8 cellular contexts compared by ENCODE assay signal in genomic region chr10:119207367-119207668, GRCh38. TPM values are rescaled to one million over a fixed set of nuclear protein-coding genes. Genes with fewer than 3 reads are reported as not detected.
DNase-seq lines count a peak whose midpoint lies in the region; ATAC-seq lines count a peak whose summit lies in the region.

GRK5 (plus strand) TSS chr10:119207571; CDS start chr10:119207918, 347 bp downstream.

- peaks cover 33 to 53% (median 43%) of the 10 kb centered on the region in 4 donors for H3K4me1 Mint-ChIP-seq in CD4-positive, alpha-beta memory T cell

- H3K27ac Mint-ChIP-seq in CD4-positive, alpha-beta memory T cell = peak within 1 kb of the TSS; percentile 96 to 99 (median 97)

- H3K27me3 Mint-ChIP-seq in CD4-positive, alpha-beta memory T cell = no peaks in the 10 kb centered on the region

- no peaks in the 10 kb centered on the region for H3K9me3 ChIP-seq in CD4-positive, alpha-beta memory T cell (ENCODE audit: control insufficient read depth in 1 of 2, low read length in 2 of 2)

- H3K4me3 Mint-ChIP-seq in CD4-positive, alpha-beta memory T cell = peak within 1 kb of the TSS; percentile 94 to 99 (median 96)

- H3K4me3 ChIP-seq in CD4-positive, alpha-beta memory T cell (ENCODE audit: low read length in 2 of 2) = peak within 1 kb of the TSS; percentile 37 to 84

- ATAC-seq in GM19467 (IDR thresholded peaks at IDR 0.05; ENCODE audit: unreplicated experiment) = peak; percentile 76

- intact Hi-C loops in CD4-positive, alpha-beta memory T cell (cut with micrococcal nuclease) = loop anchor here (1.0 to 10.0 kb wide), 7 partner anchors 29 to 667 kb away; partner anchors contain the start of genes EIF3A, MCMBP, PRDX3 and SFXN4

- peaks cover 52% of the 10 kb centered on the region for H3K4me1 ChIP-seq in CD4-positive, alpha-beta memory T cell (ENCODE audit: insufficient read depth, low read length)

- H3K9me3 Mint-ChIP-seq in CD4-positive, alpha-beta memory T cell = no peaks in the 10 kb centered on the region

- CTCF ChIA-PET in CD4-positive, alpha-beta memory T cell (lab: Charles Lee; ENCODE audit: partially characterized antibody) = interaction anchor here (0.6 to 6.8 kb wide), 18 partner anchors 8 to 336 kb away, joined by 3 to 139 read pairs (median 8); partner anchors contain the start of genes RGS10 and SFXN4
- CTCF ChIA-PET in activated CD8-positive, alpha-beta memory T cell treated with anti-CD3 and anti-CD28 coated beads for 36 hours (lab: Charles Lee) = interaction anchor here (1.0 to 4.0 kb wide), 17 partner anchors 9 to 332 kb away, joined by 3 to 21 read pairs (median 6); no protein-coding TSS in a partner anchor

- H3K27ac ChIP-seq in CD4-positive, alpha-beta memory T cell (ENCODE audit: low read depth, low read length) = peak within 1 kb of the TSS; percentile 84

- DNase-seq in CD4-positive, alpha-beta memory T cell = peak; percentile 98 to 99 (median 98)
- DNase-seq in HS-27A (ENCODE audit: low read depth) (peak; percentile 48), lung microvascular endothelial cell (ENCODE audit: low read depth in 2 of 2) (peak; percentile 98)
- peak; percentile 93 for DNase-seq in NK-92 treated with Interleukin-12 subunit alpha and Interleukin-12 subunit beta, amount 100 ng/mL, for 24 hours (lab: John Stamatoyannopoulos, UW)
- DNase-seq in effector CD8-positive, alpha-beta T cell (lab: John Stamatoyannopoulos, UW) = peak; percentile 94
- DNase-seq in stimulated activated CD4-positive, alpha-beta T cell treated with anti-CD3 and anti-CD28 coated beads, TNF-alpha, amount 100 ng/mL, for 48 hours (ENCODE audit: low read depth in 3 of 3) = peak; percentile 86 to 93 (median 88)

- no peaks in the 10 kb centered on the region for H3K27me3 ChIP-seq in CD4-positive, alpha-beta memory T cell (ENCODE audit: insufficient read depth, low read length)

- POLR2A ChIA-PET in CD4-positive, alpha-beta memory T cell (lab: Charles Lee; ENCODE audit: partially characterized antibody) = interaction anchor here (0.6 to 7.0 kb wide), 36 partner anchors 11 to 665 kb away, joined by 3 to 101 read pairs (median 5); partner anchors contain the start of genes BAG3, CACUL1, DENND10 and INPP5F
- POLR2A ChIA-PET in activated CD8-positive, alpha-beta memory T cell treated with anti-CD3 and anti-CD28 coated beads for 36 hours (lab: Charles Lee) = interaction anchor here (0.6 to 1.8 kb wide), 13 partner anchors 9 to 436 kb away, joined by 3 to 9 read pairs (median 4); partner anchors contain the start of genes EIF3A, PRDX3 and SFXN4

- peaks cover 0 to 17% of the 10 kb centered on the region in 2 donors for H3K36me3 Mint-ChIP-seq in CD4-positive, alpha-beta memory T cell

- H3K36me3 ChIP-seq in CD4-positive, alpha-beta memory T cell (ENCODE audit: insufficient read depth, low read length) = no peaks in the 10 kb centered on the region

RNA-seq across cellular contexts. Expression of gene GRK5, which starts in this region (rescaled TPM):
- 10 to 100 TPM; 26.7 to 27.9 TPM for total RNA-seq in CD4-positive, alpha-beta memory T cell
- polyA plus RNA-seq in CD4-positive, alpha-beta memory T cell = 10 to 100 TPM in 1 of 2 donors, 1 to 10 TPM in 1; 7.6 to 10.6 TPM
- 10 to 100 TPM; 11.4 to 13.3 TPM for total RNA-seq in activated CD8-positive, alpha-beta memory T cell treated with anti-CD3 and anti-CD28 coated beads for 36 hours
- total RNA-seq in lung microvascular endothelial cell = 27.2 and 33.7 TPM in 2 replicates

Comparison
In these comparisons a context has a peak if more than half of its experiments do, and no peak if none do; other contexts are left out.
1. Peak in every context shown above with its lines: DNase-seq, ATAC-seq, H3K4me3 ChIP-seq and H3K27ac ChIP-seq.
2. DNase-seq: peak in every context shown above with its lines; median percentile 98 in CD4-positive, alpha-beta memory T cell; 98 in lung microvascular endothelial cell; 94 in effector CD8-positive, alpha-beta T cell; 93 in NK-92 treated with Interleukin-12 subunit alpha and Interleukin-12 subunit beta, amount 100 ng/mL, for 24 hours; 88 in stimulated activated CD4-positive, alpha-beta T cell treated with anti-CD3 and anti-CD28 coated beads, TNF-alpha, amount 100 ng/mL, for 48 hours; 48 in HS-27A.